In genomic region chr21:45404726-45405270, GRCh38 we compare ENCODE assay signal across 1 cellular context.
TF ChIP-seq lines count a peak whose summit lies in the region.

COL18A1 (plus strand) TSS chr21:45405165; CDS start chr21:45405231, 66 bp downstream.

TF ChIP-seq in HepG2, 621 proteins besides CTCF, POLR2A, EP300 and RAD21 (continued from another document):
- TF ChIP-seq, protein P1, sequence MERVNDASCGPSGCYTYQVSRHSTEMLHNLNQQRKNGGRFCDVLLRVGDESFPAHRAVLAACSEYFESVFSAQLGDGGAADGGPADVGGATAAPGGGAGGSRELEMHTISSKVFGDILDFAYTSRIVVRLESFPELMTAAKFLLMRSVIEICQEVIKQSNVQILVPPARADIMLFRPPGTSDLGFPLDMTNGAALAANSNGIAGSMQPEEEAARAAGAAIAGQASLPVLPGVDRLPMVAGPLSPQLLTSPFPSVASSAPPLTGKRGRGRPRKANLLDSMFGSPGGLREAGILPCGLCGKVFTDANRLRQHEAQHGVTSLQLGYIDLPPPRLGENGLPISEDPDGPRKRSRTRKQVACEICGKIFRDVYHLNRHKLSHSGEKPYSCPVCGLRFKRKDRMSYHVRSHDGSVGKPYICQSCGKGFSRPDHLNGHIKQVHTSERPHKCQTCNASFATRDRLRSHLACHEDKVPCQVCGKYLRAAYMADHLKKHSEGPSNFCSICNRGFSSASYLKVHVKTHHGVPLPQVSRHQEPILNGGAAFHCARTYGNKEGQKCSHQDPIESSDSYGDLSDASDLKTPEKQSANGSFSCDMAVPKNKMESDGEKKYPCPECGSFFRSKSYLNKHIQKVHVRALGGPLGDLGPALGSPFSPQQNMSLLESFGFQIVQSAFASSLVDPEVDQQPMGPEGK (CRISPR knock-in tag; IDR thresholded peaks at IDR 0.05) = 0 out of 2 replicates have a peak, but pooled peaks have one; percentile 16
- TF ChIP-seq ZSCAN22 (CRISPR knock-in tag; IDR thresholded peaks at IDR 0.05) (no peak), ZNF749 (CRISPR knock-in tag; IDR thresholded peaks at IDR 0.05; ENCODE audit: borderline replicate concordance) (no peak), ESRRA (CRISPR knock-in tag; IDR thresholded peaks at IDR 0.05; ENCODE audit: low read depth) (no peak), ZSCAN29 (CRISPR knock-in tag; conservative IDR thresholded peaks at IDR 0.05) (no peak), ZSCAN25 (CRISPR knock-in tag; IDR thresholded peaks at IDR 0.05) (peak; percentile 71; the same call in 1 of the 2 replicates), PRDM10 (CRISPR knock-in tag; IDR thresholded peaks at IDR 0.05; ENCODE audit: low read depth) (no peak), HMG20B (CRISPR knock-in tag; conservative IDR thresholded peaks at IDR 0.05) (no peak), RBM22 (optimal IDR thresholded peaks at IDR 0.05; ENCODE audit: low read length) (no peak), REL (CRISPR knock-in tag; conservative IDR thresholded peaks at IDR 0.05) (no peak), MEF2D (CRISPR knock-in tag; IDR thresholded peaks at IDR 0.05) (no peak), ZNF772 (CRISPR knock-in tag; IDR thresholded peaks at IDR 0.05) (0 out of 2 replicates have a peak, but pooled peaks have one; percentile 11), ZNF7 (CRISPR knock-in tag; IDR thresholded peaks at IDR 0.05) (no peak), STAT5B (CRISPR knock-in tag; IDR thresholded peaks at IDR 0.05) (no peak), ZNF30 (CRISPR knock-in tag; IDR thresholded peaks at IDR 0.05) (no peak), CCAR2 (optimal IDR thresholded peaks at IDR 0.05; ENCODE audit: low read depth, low read length) (no peak), MYNN (CRISPR knock-in tag; IDR thresholded peaks at IDR 0.05; ENCODE audit: low read depth) (no peak), RXRB (CRISPR knock-in tag; IDR thresholded peaks at IDR 0.05; ENCODE audit: borderline replicate concordance) (0 out of 2 replicates have a peak, but pooled peaks have one; percentile 5), POLR2G (IDR thresholded peaks at IDR 0.05; ENCODE audit: low read depth, low read length) (peak; percentile 26; the same call in 1 of the 2 replicates), ZNF124 (CRISPR knock-in tag; IDR thresholded peaks at IDR 0.05) (no peak), HDAC1 (CRISPR knock-in tag; IDR thresholded peaks at IDR 0.05) (0 out of 2 replicates have a peak, but pooled peaks have one; percentile 18), YEATS4 (CRISPR knock-in tag; IDR thresholded peaks at IDR 0.05; ENCODE audit: borderline replicate concordance) (no peak), TERF1 (CRISPR knock-in tag; IDR thresholded peaks at IDR 0.05) (no peak), ZBTB8A (CRISPR knock-in tag; IDR thresholded peaks at IDR 0.05; ENCODE audit: borderline replicate concordance, low read depth) (no peak), ZNF777 (CRISPR knock-in tag; IDR thresholded peaks at IDR 0.05) (peak; percentile 96), TAF1 (CRISPR knock-in tag; IDR thresholded peaks at IDR 0.05) (peak; percentile 33; the same call in 1 of the 2 replicates), TRIM22 (IDR thresholded peaks at IDR 0.05) (no peak), GATA4 (IDR thresholded peaks at IDR 0.05; ENCODE audit: borderline replicate concordance, low read depth) (0 out of 2 replicates have a peak, but pooled peaks have one; percentile 25), ZBTB20 (CRISPR knock-in tag; IDR thresholded peaks at IDR 0.05; ENCODE audit: borderline replicate concordance, low read depth) (no peak), PHF8 (CRISPR knock-in tag; IDR thresholded peaks at IDR 0.05) (no peak; the same call in 1 of the 2 replicates), CHCHD3 (CRISPR knock-in tag; IDR thresholded peaks at IDR 0.05) (no peak)
- TF ChIP-seq, protein P2, sequence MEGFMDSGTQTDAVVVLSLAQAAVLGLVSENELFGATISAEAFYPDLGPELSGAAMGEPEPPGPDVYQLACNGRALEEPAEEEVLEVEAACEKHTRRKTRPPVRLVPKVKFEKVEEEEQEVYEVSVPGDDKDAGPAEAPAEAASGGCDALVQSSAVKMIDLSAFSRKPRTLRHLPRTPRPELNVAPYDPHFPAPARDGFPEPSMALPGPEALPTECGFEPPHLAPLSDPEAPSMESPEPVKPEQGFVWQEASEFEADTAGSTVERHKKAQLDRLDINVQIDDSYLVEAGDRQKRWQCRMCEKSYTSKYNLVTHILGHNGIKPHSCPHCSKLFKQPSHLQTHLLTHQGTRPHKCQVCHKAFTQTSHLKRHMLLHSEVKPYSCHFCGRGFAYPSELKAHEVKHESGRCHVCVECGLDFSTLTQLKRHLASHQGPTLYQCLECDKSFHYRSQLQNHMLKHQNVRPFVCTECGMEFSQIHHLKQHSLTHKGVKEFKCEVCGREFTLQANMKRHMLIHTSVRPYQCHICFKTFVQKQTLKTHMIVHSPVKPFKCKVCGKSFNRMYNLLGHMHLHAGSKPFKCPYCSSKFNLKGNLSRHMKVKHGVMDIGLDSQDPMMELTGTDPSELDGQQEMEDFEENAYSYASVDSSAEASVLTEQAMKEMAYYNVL (CRISPR knock-in tag; IDR thresholded peaks at IDR 0.05; ENCODE audit: borderline replicate concordance) = no peak
- TF ChIP-seq, protein P3, sequence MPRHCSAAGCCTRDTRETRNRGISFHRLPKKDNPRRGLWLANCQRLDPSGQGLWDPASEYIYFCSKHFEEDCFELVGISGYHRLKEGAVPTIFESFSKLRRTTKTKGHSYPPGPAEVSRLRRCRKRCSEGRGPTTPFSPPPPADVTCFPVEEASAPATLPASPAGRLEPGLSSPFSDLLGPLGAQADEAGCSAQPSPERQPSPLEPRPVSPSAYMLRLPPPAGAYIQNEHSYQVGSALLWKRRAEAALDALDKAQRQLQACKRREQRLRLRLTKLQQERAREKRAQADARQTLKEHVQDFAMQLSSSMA (CRISPR knock-in tag; IDR thresholded peaks at IDR 0.05) = no peak
TF ChIP-seq in HepG2: peak in this region for 13.
